In the genomic region with DNA sequence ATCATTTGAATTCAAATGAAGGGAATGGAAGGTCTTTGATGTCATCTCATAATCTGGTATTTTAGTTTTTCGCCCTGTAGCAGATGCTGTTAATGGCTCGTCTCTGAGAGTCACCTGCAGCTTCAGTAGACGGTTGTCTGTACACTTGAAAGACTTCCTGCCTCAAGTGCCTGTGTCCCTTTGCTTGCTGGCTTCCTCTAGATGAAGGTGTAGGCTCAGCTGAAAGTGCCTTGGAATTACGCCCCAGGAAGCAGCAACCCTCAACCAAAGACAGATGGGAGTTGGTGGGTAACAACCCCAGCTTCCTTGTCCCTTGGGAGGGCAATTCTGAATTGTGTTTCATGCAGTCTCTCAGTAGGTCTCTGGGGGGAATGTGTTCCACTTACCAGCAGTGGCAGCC, we compare ENCODE assay signal across 18 cellular contexts.
"Had no signal": no experiment of that assay in that cellular context is flagged by ENCODE, and none has a peak within 500 bp of the region (broad histone marks: within the 10 kb centered on the region; RNA-seq: fewer than 3 reads in every experiment).

No MANE protein-coding gene starts in this region.

- H3K9me3 Mint-ChIP-seq: activated naive CD4-positive, alpha-beta T cell treated with anti-CD3 and anti-CD28 coated beads for 36 hours; activated T-cell treated with anti-CD3 and anti-CD28 coated beads, Interleukin-2, amount 50 U/mL, for 4 hours; central memory CD8-positive, alpha-beta T cell; natural killer cell had no signal

- H3K27ac Mint-ChIP-seq: activated CD8-positive, alpha-beta T cell treated with anti-CD3 and anti-CD28 coated beads, Interleukin-2, amount 10 ng/mL, durations not matched to agents 7 days and 5 days; activated naive CD4-positive, alpha-beta T cell treated with anti-CD3 and anti-CD28 coated beads for 36 hours; endodermal cell; natural killer cell had no signal

- H3K4me3 ChIP-seq: colonic mucosa, hepatocyte, thyroid gland had no signal

- H3K36me3 Mint-ChIP-seq: natural killer cell had no signal

- DNase-seq: activated CD4-positive, alpha-beta T cell treated with anti-CD3 and anti-CD28 coated beads for 48 hours; activated CD8-positive, alpha-beta memory T cell treated with anti-CD3 and anti-CD28 coated beads, Interleukin-2, amount 50 U/mL, for 4 hours; activated CD8-positive, alpha-beta T cell treated with anti-CD3 and anti-CD28 coated beads, Interleukin-2, amount 10 ng/mL, durations not matched to agents 7 days and 5 days; activated naive CD4-positive, alpha-beta T cell treated with anti-CD3 and anti-CD28 coated beads for 36 hours; activated T-cell treated with anti-CD3 and anti-CD28 coated beads, Interleukin-2, amount 50 U/mL, for 4 hours; aorta; brain microvascular endothelial cell; colonic mucosa; endodermal cell; foreskin fibroblast; natural killer cell; nucleus accumbens; stimulated activated naive CD4-positive, alpha-beta T cell treated with Interleukin-2 at 50 U/mL for 16 hours; thyroid gland had no signal

- H3K27ac ChIP-seq: brain microvascular endothelial cell, colonic mucosa, epithelial cell of prostate, hepatocyte, thyroid gland had no signal

- ATAC-seq: activated CD8-positive, alpha-beta T cell treated with anti-CD3 and anti-CD28 coated beads, Interleukin-2, amount 10 ng/mL, durations not matched to agents 7 days and 5 days; activated T-cell treated with anti-CD3 and anti-CD28 coated beads, Interleukin-2, amount 50 U/mL, for 4 hours; natural killer cell; WTC11 had no signal

- H3K27me3 Mint-ChIP-seq: central memory CD8-positive, alpha-beta T cell had no signal

- H3K36me3 ChIP-seq: brain microvascular endothelial cell, colonic mucosa, thyroid gland had no signal

- H3K4me1 Mint-ChIP-seq: central memory CD8-positive, alpha-beta T cell; natural killer cell had no signal

- H3K4me2 ChIP-seq: hepatocyte had no signal

- H3K4me1 ChIP-seq: colonic mucosa had no signal

- H3K4me3 Mint-ChIP-seq: activated CD8-positive, alpha-beta T cell treated with anti-CD3 and anti-CD28 coated beads, Interleukin-2, amount 10 ng/mL, durations not matched to agents 7 days and 5 days; activated naive CD4-positive, alpha-beta T cell treated with anti-CD3 and anti-CD28 coated beads for 36 hours; activated T-cell treated with anti-CD3 and anti-CD28 coated beads, Interleukin-2, amount 50 U/mL, for 4 hours; central memory CD8-positive, alpha-beta T cell; endodermal cell; natural killer cell; WTC11 had no signal

- H3K27me3 ChIP-seq: brain microvascular endothelial cell, colonic mucosa, hepatocyte, thyroid gland had no signal

- H3K9me3 ChIP-seq: colonic mucosa, thyroid gland had no signal
